ENCODE assay signal across 12 cellular contexts in the genomic region with DNA sequence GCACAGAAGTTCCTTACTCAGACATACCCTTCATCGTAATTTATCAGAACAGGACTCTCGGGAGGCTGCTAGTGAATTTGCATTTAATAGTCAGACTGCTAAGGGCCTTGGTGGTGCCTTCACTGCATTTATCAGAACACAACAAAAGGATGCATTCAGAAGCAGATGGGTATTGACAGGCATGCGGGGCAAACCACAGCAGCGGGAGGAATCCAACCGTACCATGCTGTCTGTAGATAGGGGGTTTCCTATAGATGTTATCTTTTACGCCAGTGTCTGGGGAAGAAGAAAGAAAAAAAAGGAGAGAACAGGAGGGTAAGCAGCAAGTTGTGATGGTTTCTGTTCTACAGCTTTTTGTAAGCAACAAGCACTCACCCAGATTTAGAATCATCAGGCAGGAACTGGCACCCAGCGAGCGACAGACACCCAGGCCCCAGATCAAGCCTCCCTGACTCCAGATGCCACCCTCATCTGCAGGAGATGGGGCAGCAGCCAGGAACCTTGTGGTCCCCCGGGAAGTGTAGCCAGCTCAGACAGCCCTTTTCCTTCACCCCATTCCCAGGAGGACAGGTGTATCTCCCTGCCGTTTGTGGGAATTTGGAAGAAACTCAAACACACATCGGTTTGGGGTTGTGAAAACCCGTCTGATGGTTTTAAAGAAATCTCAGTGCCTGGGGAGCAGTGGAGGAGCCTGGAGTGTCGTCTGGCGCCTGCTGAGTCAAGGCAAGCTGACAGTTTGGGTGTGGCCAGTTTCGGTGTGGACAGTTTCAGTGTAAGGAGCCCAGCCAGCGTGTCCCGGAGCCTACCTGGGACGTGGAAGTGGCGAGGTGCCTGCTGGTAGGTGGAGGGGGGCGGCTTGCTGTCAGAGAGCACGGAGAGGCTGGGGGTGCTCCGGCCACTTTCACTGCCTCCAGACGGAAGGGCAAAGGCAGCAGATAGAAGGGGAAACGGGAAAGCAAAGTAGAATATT.
DNase-seq lines count a peak whose midpoint lies in the region; ATAC-seq and TF ChIP-seq lines count a peak whose summit lies in the region.
"Had no signal": no experiment of that assay in that cellular context is flagged by ENCODE, and none has a peak within 500 bp of the region (broad histone marks: within the 10 kb centered on the region; RNA-seq: fewer than 3 reads in every experiment).

No MANE protein-coding gene starts in this region.

- H3K9me3 ChIP-seq in heart left ventricle (no peaks in the 10 kb centered on the region), colonic mucosa (no peaks in the 10 kb centered on the region), aorta (ENCODE audit: control insufficient read depth, low read length) (no peaks in the 10 kb centered on the region)

- intact Hi-C loops in Right ventricle myocardium inferior (cut with DNase I), result no loop called here
- intact Hi-C loops in heart left ventricle (cut with DNase I), result no loop called here
- intact Hi-C loops in colonic mucosa (cut with DNase I), result no loop called here
- intact Hi-C loops in natural killer cell (cut with micrococcal nuclease), result no loop called here
- intact Hi-C loops in aorta (cut with DNase I), result no loop called here

- H3K36me3 ChIP-seq in heart left ventricle (no peaks in the 10 kb centered on the region), colonic mucosa (no peaks in the 10 kb centered on the region), aorta (ENCODE audit: control insufficient read depth in 1 of 2, insufficient read depth in 2 of 2, low read length in 1 of 2) (no peaks in the 10 kb centered on the region)

- no peak for TF ChIP-seq POLR2A in heart left ventricle (IDR thresholded peaks at IDR 0.05)

- H3K27me3 ChIP-seq in heart left ventricle (no peaks in the 10 kb centered on the region), colonic mucosa (no peaks in the 10 kb centered on the region), aorta (ENCODE audit: control insufficient read depth in 1 of 2, insufficient read depth in 2 of 2, low read length in 1 of 2) (no peaks in the 10 kb centered on the region)

- H3K4me3 ChIP-seq in heart left ventricle (no peak overlapping the region), colonic mucosa (no peak overlapping the region), aorta (ENCODE audit: low read length in 2 of 2) (no peak overlapping the region)

- H3K27me3 Mint-ChIP-seq in natural killer cell (ENCODE audit: low read depth in 2 of 2), result peaks cover 3 to 7% of the 10 kb centered on the region in 2 donors
- H3K27me3 Mint-ChIP-seq: activated naive CD4-positive, alpha-beta T cell treated with anti-CD3 and anti-CD28 coated beads, Interleukin-2, amount 50 U/mL, for 24 hours had no signal

- H3K4me3 Mint-ChIP-seq in natural killer cell, result no peak overlapping the region
- H3K4me3 Mint-ChIP-seq: activated CD8-positive, alpha-beta T cell treated with anti-CD3 and anti-CD28 coated beads, Interleukin-2, amount 10 ng/mL, durations not matched to agents 7 days and 5 days; activated naive CD4-positive, alpha-beta T cell treated with anti-CD3 and anti-CD28 coated beads, Interleukin-2, amount 50 U/mL, for 24 hours; T-helper 1 cell treated with Interleukin-12 subunit alpha and Interleukin-12 subunit beta and Interleukin-4 antibody, amounts not matched to agents 30 μg/mL and 1 μg/mL, for 36 hours had no signal

- no peak overlapping the region for H3K27ac Mint-ChIP-seq in natural killer cell
- H3K27ac Mint-ChIP-seq: activated CD8-positive, alpha-beta T cell treated with anti-CD3 and anti-CD28 coated beads, Interleukin-2, amount 10 ng/mL, durations not matched to agents 7 days and 5 days; activated naive CD4-positive, alpha-beta T cell treated with anti-CD3 and anti-CD28 coated beads, Interleukin-2, amount 50 U/mL, for 24 hours; T-helper 1 cell treated with Interleukin-12 subunit alpha and Interleukin-12 subunit beta and Interleukin-4 antibody, amounts not matched to agents 30 μg/mL and 1 μg/mL, for 36 hours had no signal

- H3K9ac ChIP-seq in colonic mucosa (ENCODE audit: low read depth in 2 of 2, low read length in 2 of 2), result peak overlapping the region in 1 of 2 donors; percentile 32

- no peak overlapping the region for H3K27ac ChIP-seq in heart left ventricle
- H3K27ac ChIP-seq in colonic mucosa, result no peak overlapping the region
- no peak overlapping the region for H3K27ac ChIP-seq in aorta (ENCODE audit: low read depth in 1 of 2, low read length in 2 of 2)

- H3K9me3 Mint-ChIP-seq in natural killer cell, result no peaks in the 10 kb centered on the region
- H3K9me3 Mint-ChIP-seq: activated naive CD4-positive, alpha-beta T cell treated with anti-CD3 and anti-CD28 coated beads, Interleukin-2, amount 50 U/mL, for 24 hours; T-helper 1 cell treated with Interleukin-12 subunit alpha and Interleukin-12 subunit beta and Interleukin-4 antibody, amounts not matched to agents 30 μg/mL and 1 μg/mL, for 36 hours had no signal

- H3K4me1 Mint-ChIP-seq in natural killer cell, result no peaks in the 10 kb centered on the region
- H3K4me1 Mint-ChIP-seq: activated naive CD4-positive, alpha-beta T cell treated with anti-CD3 and anti-CD28 coated beads, Interleukin-2, amount 50 U/mL, for 24 hours had no signal

- no peaks in the 10 kb centered on the region for H3K36me3 Mint-ChIP-seq in natural killer cell
- H3K36me3 Mint-ChIP-seq: activated naive CD4-positive, alpha-beta T cell treated with anti-CD3 and anti-CD28 coated beads, Interleukin-2, amount 50 U/mL, for 24 hours had no signal

- no peak for ATAC-seq in Right ventricle myocardium inferior
- no peak for ATAC-seq in heart left ventricle
- no peak for ATAC-seq in natural killer cell
- ATAC-seq in aorta (ENCODE audit: low FRiP score), result no peak
- ATAC-seq in HG03342 (IDR thresholded peaks at IDR 0.05; ENCODE audit: unreplicated experiment), result no peak
- ATAC-seq: activated CD8-positive, alpha-beta T cell treated with anti-CD3 and anti-CD28 coated beads, Interleukin-2, amount 10 ng/mL, durations not matched to agents 7 days and 5 days; left lobe of liver had no signal

- TF ChIP-seq CTCF in heart left ventricle (IDR thresholded peaks at IDR 0.05) (no peak), colonic mucosa (IDR thresholded peaks at IDR 0.05) (no peak), natural killer cell (IDR thresholded peaks at IDR 0.05) (no peak)

- DNase-seq in Right ventricle myocardium inferior (ENCODE audit: missing footprints), result peak; percentile 20
- no peak for DNase-seq in heart left ventricle
- DNase-seq in colonic mucosa, result peak; percentile 74
- peak; percentile 78 for DNase-seq in midbrain (lab: John Stamatoyannopoulos, UW)
- DNase-seq in natural killer cell, result no peak
- no peak for DNase-seq in aorta
- DNase-seq in Kasumi-1 (lab: John Stamatoyannopoulos, UW), result no peak
- DNase-seq: activated CD8-positive, alpha-beta T cell treated with anti-CD3 and anti-CD28 coated beads, Interleukin-2, amount 10 ng/mL, durations not matched to agents 7 days and 5 days had no signal

- no peaks in the 10 kb centered on the region for H3K4me1 ChIP-seq in heart left ventricle
- H3K4me1 ChIP-seq in colonic mucosa, result no peaks in the 10 kb centered on the region
- H3K4me1 ChIP-seq in aorta (ENCODE audit: control insufficient read depth in 1 of 2, insufficient read depth in 2 of 2, low read length in 2 of 2), result no peaks in the 10 kb centered on the region

- WGBS in heart left ventricle, 4 donors, result 76 to 85% (median 80%) methylated on average over 24 of the region's 24 CpGs
- 87 to 89% methylated on average over 24 of the region's 24 CpGs for WGBS in aorta, 2 donors

Comparison
In these comparisons a context has a peak if more than half of its experiments do, and no peak if none do; other contexts are left out.
1. DNase-seq: peak in Right ventricle myocardium inferior (single experiment), colonic mucosa (single experiment) and midbrain (single experiment); none in heart left ventricle (0 of 5), natural killer cell (single experiment), aorta (0 of 2) and Kasumi-1 (0 of 2).